ENCODE assay signal across 10 cellular contexts in the genomic region with DNA sequence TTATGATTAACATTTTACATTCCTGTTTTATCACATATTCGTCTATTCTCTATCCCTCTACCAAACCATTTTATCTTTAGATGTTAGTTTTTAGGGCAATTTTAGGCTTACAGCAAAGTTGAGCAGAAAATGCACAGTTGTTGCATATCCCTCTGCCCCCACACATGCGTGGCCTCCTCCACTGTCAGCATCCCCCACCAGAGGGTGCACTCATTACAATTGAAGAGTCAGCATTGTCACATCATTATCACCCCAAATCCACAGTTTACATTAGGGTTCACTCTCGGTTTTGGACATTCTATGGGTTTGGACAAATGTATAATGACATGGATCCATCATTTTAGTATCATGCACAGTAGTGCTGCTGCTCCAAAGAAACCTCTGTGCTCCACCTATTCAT.
DNase-seq lines count a peak whose midpoint lies in the region; ATAC-seq, FAIRE-seq and TF ChIP-seq lines count a peak whose summit lies in the region.
"Had no signal": no experiment of that assay in that cellular context is flagged by ENCODE, and none has a peak within 500 bp of the region (broad histone marks: within the 10 kb centered on the region; RNA-seq: fewer than 3 reads in every experiment).

No MANE protein-coding gene starts in this region.

- H3K4me1 Mint-ChIP-seq in GM23338 = peaks cover 2% of the 10 kb centered on the region; the same call in 2 of the 3 replicates

- no peak overlapping the region for H3K4me2 ChIP-seq in DND-41 (ENCODE audit: insufficient read depth, low read length)
- H3K4me2 ChIP-seq in GM23338 = no peak overlapping the region

- no peak overlapping the region for H3K9ac ChIP-seq in DND-41 (ENCODE audit: low read depth, low read length)
- H3K9ac ChIP-seq in kidney (ENCODE audit: low read length in 2 of 2) = no peak overlapping the region

- H3K27me3 ChIP-seq in DND-41 (ENCODE audit: insufficient read depth, low read length, poor library complexity) (no peaks in the 10 kb centered on the region), GM23338 (ENCODE audit: insufficient read depth) (no peaks in the 10 kb centered on the region)

- intact Hi-C loops in kidney (cut with DNase I) = no loop called here
- intact Hi-C loops in left colon (cut with DNase I, micrococcal nuclease) = no loop called here
- intact Hi-C loops in cardiac septum (cut with DNase I) = no loop called here

- no peak overlapping the region for H2AFZ ChIP-seq in DND-41 (ENCODE audit: low read depth, low read length)
- H2AFZ ChIP-seq in GM23338 = no peak overlapping the region

- H3K79me2 ChIP-seq in DND-41 (ENCODE audit: insufficient read depth, low read length) (no peaks in the 10 kb centered on the region), GM23338 (replicated peaks; ENCODE audit: insufficient read depth) (no peaks in the 10 kb centered on the region)

- H3K4me3 Mint-ChIP-seq in GM23338 = no peak overlapping the region
- H3K4me3 Mint-ChIP-seq: T-helper 1 cell treated with Interleukin-12 subunit alpha and Interleukin-12 subunit beta and Interleukin-4 antibody, amounts not matched to agents 30 μg/mL and 1 μg/mL, for 36 hours had no signal

- ATAC-seq in DND-41 (ENCODE audit: insufficient read depth, low read depth) (peak; percentile 60), GM23338 (peak; percentile 67), left colon (no peak), HG02840 (IDR thresholded peaks at IDR 0.05; ENCODE audit: low FRiP score, unreplicated experiment) (no peak)

- H3K27ac ChIP-seq in DND-41 (ENCODE audit: low read length) (no peak overlapping the region), GM23338 (ENCODE audit: low read depth) (no peak overlapping the region), kidney (ENCODE audit: low read depth in 2 of 2, low read length in 2 of 2) (no peak overlapping the region)
- H3K27ac ChIP-seq: prostate gland had no signal

- H3F3A ChIP-seq in GM23338 (replicated peaks; ENCODE audit: low read depth) = no peaks in the 10 kb centered on the region

- H3K36me3 Mint-ChIP-seq in GM23338 (ENCODE audit: low read depth) = peaks cover 4% of the 10 kb centered on the region; the same call in 1 of the 3 replicates

- H3K27ac Mint-ChIP-seq in GM23338 = no peak overlapping the region
- H3K27ac Mint-ChIP-seq: T-helper 1 cell treated with Interleukin-12 subunit alpha and Interleukin-12 subunit beta and Interleukin-4 antibody, amounts not matched to agents 30 μg/mL and 1 μg/mL, for 36 hours had no signal

- H3K9me3 Mint-ChIP-seq in GM23338 = peaks cover 13% of the 10 kb centered on the region; the same call in 2 of the 3 replicates

- peak; percentile 71 for TF ChIP-seq CTCF in DND-41 (IDR thresholded peaks at IDR 0.05; ENCODE audit: borderline replicate concordance, extremely low read depth, low read length, poor library complexity, severe bottlenecking)
- peak; percentile 64 to 75 for TF ChIP-seq CTCF in GM23338 (conservative IDR thresholded peaks at IDR 0.05; ENCODE audit: low read depth in 2 of 2)
- peak; percentile 22 for TF ChIP-seq CTCF in kidney (IDR thresholded peaks at IDR 0.05; ENCODE audit: borderline replicate concordance, extremely low read depth, insufficient read depth)

- peaks cover 12% of the 10 kb centered on the region for H3K9me3 ChIP-seq in DND-41 (ENCODE audit: insufficient read depth, low read length, severe bottlenecking)
- H3K9me3 ChIP-seq in kidney (ENCODE audit: control insufficient read depth in 1 of 2, low read length in 2 of 2) = peaks cover 0 to 8% of the 10 kb centered on the region in 2 donors
- H3K9me3 ChIP-seq: prostate gland had no signal

- H4K20me1 ChIP-seq in DND-41 (ENCODE audit: insufficient read depth, low read length) = no peaks in the 10 kb centered on the region
- no peaks in the 10 kb centered on the region for H4K20me1 ChIP-seq in GM23338 (replicated peaks; ENCODE audit: insufficient read depth)

- H3K36me3 ChIP-seq in DND-41 (ENCODE audit: insufficient read depth, low read length) (no peaks in the 10 kb centered on the region), GM23338 (ENCODE audit: insufficient read depth) (no peaks in the 10 kb centered on the region), kidney (ENCODE audit: control insufficient read depth in 1 of 2, insufficient read depth in 2 of 2, low read length in 2 of 2) (no peaks in the 10 kb centered on the region)
- H3K36me3 ChIP-seq: prostate gland had no signal

- no peak overlapping the region for H3K4me3 ChIP-seq in DND-41 (ENCODE audit: low read depth in 1 of 2, low read length in 2 of 2)
- H3K4me3 ChIP-seq in GM23338 = no peak overlapping the region
- no peak overlapping the region for H3K4me3 ChIP-seq in kidney (ENCODE audit: low read length in 2 of 2)
- H3K4me3 ChIP-seq: prostate gland had no signal

- peak; percentile 30 for DNase-seq in DND-41
- DNase-seq in GM23338 (ENCODE audit: low spot score) = peak; percentile 45
- peak; percentile 9 to 17 for DNase-seq in activated CD4-positive, alpha-beta T cell treated with anti-CD3 and anti-CD28 coated beads, Interleukin-2, amount 50 U/mL, for 48 hours
- no peak for DNase-seq in kidney
- no peak for DNase-seq in left colon
- DNase-seq in cardiac septum (ENCODE audit: low spot score) = no peak
- DNase-seq: activated gamma-delta T cell had no signal

- no peak for FAIRE-seq in kidney (lab: Jason Lieb, UNC)

- H3K4me1 ChIP-seq in DND-41 (ENCODE audit: insufficient read depth, low read length) (no peaks in the 10 kb centered on the region), GM23338 (ENCODE audit: insufficient read depth) (no peaks in the 10 kb centered on the region), kidney (ENCODE audit: control insufficient read depth in 1 of 2, insufficient read depth in 1 of 2, low read depth in 1 of 2, low read length in 2 of 2) (no peaks in the 10 kb centered on the region)
- H3K4me1 ChIP-seq: prostate gland had no signal

- no peaks in the 10 kb centered on the region for H3K27me3 Mint-ChIP-seq in GM23338 (ENCODE audit: insufficient read depth, low read depth, poor library complexity)

- H3K9me2 ChIP-seq in GM23338 (ENCODE audit: insufficient read depth) = no peaks in the 10 kb centered on the region

TF ChIP-seq in GM23338, 12 proteins besides CTCF, POLR2A, EP300 and RAD21 (continues in another document):
- TF ChIP-seq, protein P1, sequence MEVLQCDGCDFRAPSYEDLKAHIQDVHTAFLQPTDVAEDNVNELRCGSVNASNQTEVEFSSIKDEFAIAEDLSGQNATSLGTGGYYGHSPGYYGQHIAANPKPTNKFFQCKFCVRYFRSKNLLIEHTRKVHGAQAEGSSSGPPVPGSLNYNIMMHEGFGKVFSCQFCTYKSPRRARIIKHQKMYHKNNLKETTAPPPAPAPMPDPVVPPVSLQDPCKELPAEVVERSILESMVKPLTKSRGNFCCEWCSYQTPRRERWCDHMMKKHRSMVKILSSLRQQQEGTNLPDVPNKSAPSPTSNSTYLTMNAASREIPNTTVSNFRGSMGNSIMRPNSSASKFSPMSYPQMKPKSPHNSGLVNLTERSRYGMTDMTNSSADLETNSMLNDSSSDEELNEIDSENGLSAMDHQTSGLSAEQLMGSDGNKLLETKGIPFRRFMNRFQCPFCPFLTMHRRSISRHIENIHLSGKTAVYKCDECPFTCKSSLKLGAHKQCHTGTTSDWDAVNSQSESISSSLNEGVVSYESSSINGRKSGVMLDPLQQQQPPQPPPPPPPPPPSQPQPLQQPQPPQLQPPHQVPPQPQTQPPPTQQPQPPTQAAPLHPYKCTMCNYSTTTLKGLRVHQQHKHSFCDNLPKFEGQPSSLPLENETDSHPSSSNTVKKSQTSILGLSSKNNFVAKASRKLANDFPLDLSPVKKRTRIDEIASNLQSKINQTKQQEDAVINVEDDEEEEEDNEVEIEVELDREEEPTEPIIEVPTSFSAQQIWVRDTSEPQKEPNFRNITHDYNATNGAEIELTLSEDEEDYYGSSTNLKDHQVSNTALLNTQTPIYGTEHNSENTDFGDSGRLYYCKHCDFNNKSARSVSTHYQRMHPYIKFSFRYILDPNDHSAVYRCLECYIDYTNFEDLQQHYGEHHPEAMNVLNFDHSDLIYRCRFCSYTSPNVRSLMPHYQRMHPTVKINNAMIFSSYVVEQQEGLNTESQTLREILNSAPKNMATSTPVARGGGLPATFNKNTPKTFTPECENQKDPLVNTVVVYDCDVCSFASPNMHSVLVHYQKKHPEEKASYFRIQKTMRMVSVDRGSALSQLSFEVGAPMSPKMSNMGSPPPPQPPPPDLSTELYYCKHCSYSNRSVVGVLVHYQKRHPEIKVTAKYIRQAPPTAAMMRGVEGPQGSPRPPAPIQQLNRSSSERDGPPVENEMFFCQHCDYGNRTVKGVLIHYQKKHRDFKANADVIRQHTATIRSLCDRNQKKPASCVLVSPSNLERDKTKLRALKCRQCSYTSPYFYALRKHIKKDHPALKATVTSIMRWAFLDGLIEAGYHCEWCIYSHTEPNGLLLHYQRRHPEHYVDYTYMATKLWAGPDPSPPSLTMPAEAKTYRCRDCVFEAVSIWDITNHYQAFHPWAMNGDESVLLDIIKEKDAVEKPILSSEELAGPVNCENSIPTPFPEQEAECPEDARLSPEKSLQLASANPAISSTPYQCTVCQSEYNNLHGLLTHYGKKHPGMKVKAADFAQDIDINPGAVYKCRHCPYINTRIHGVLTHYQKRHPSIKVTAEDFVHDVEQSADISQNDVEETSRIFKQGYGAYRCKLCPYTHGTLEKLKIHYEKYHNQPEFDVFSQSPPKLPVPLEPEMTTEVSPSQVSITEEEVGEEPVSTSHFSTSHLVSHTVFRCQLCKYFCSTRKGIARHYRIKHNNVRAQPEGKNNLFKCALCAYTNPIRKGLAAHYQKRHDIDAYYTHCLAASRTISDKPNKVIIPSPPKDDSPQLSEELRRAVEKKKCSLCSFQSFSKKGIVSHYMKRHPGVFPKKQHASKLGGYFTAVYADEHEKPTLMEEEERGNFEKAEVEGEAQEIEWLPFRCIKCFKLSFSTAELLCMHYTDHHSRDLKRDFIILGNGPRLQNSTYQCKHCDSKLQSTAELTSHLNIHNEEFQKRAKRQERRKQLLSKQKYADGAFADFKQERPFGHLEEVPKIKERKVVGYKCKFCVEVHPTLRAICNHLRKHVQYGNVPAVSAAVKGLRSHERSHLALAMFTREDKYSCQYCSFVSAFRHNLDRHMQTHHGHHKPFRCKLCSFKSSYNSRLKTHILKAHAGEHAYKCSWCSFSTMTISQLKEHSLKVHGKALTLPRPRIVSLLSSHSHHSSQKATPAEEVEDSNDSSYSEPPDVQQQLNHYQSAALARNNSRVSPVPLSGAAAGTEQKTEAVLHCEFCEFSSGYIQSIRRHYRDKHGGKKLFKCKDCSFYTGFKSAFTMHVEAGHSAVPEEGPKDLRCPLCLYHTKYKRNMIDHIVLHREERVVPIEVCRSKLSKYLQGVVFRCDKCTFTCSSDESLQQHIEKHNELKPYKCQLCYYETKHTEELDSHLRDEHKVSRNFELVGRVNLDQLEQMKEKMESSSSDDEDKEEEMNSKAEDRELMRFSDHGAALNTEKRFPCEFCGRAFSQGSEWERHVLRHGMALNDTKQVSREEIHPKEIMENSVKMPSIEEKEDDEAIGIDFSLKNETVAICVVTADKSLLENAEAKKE (CRISPR knock-in tag; IDR thresholded peaks at IDR 0.05) = no peak
- TF ChIP-seq JUNB (IDR thresholded peaks at IDR 0.05; ENCODE audit: unreplicated experiment) (no peak), ZNF114 (CRISPR knock-in tag; IDR thresholded peaks at IDR 0.05) (no peak)

Comparison
In these comparisons a context has a peak if more than half of its experiments do, and no peak if none do; other contexts are left out.
1. ATAC-seq: peak in DND-41 (single experiment) and GM23338 (single experiment); none in left colon (single experiment) and HG02840 (single experiment).
2. DNase-seq: peak in DND-41 (single experiment), GM23338 (single experiment) and activated CD4-positive, alpha-beta T cell treated with anti-CD3 and anti-CD28 coated beads, Interleukin-2, amount 50 U/mL, for 48 hours (2 of 2); none in kidney (single experiment), left colon (0 of 2) and cardiac septum (single experiment).
3. Peak in every context shown above with its lines, with median percentiles within 50 percentile points of each other: CTCF ChIP-seq.